ENCODE assay signal across 17 cellular contexts in genomic region chr2:46091961-46092667, GRCh38.
DNase-seq lines count a peak whose midpoint lies in the region; ATAC-seq, FAIRE-seq and TF ChIP-seq lines count a peak whose summit lies in the region.
"Had no signal": no experiment of that assay in that cellular context is flagged by ENCODE, and none has a peak within 500 bp of the region (broad histone marks: within the 10 kb centered on the region; RNA-seq: fewer than 3 reads in every experiment).

No MANE protein-coding gene starts in this region.

- peaks cover 8% of the 10 kb centered on the region for H3K4me1 Mint-ChIP-seq in activated CD4-positive, alpha-beta T cell treated with anti-CD3 and anti-CD28 coated beads for 36 hours

- in situ Hi-C loops in IMR-90 (cut with MboI; ENCODE audit: low sequenced_read_pairs): no loop called here
- in situ Hi-C loops in GM12878 (cut with MboI): no loop called here

- H3K4ac ChIP-seq in IMR-90 (ENCODE audit: low read depth, low read length): 0 out of 2 replicates have a peak overlapping the region, but pooled peaks have one; percentile 24

- peaks cover 1% of the 10 kb centered on the region; the same call in 1 of the 2 replicates for H3K4me1 ChIP-seq in IMR-90 (ENCODE audit: control insufficient read depth, insufficient read depth, low read length)
- no peaks in the 10 kb centered on the region for H3K4me1 ChIP-seq in GM12878 (ENCODE audit: control insufficient read depth, insufficient read depth, low read length)
- H3K4me1 ChIP-seq in skeletal muscle tissue (ENCODE audit: control insufficient read depth in 3 of 3, insufficient read depth in 3 of 3, low read length in 3 of 3): peaks cover 2 to 8% (median 7%) of the 10 kb centered on the region in 3 donors
- H3K4me1 ChIP-seq in uterus: no peaks in the 10 kb centered on the region

- H3K79me2 ChIP-seq in GM12878 (ENCODE audit: control insufficient read depth, insufficient read depth, low read length): no peaks in the 10 kb centered on the region

- BruUV-seq in IMR-90 (replicated peaks; lab: Mats Ljungman, UMichigan) (no TSS peak), GM12878 (replicated peaks; lab: Mats Ljungman, UMichigan) (no TSS peak)

- no peak overlapping the region for H3K27ac ChIP-seq in IMR-90 (ENCODE audit: insufficient read depth, low read length)
- no peak overlapping the region for H3K27ac ChIP-seq in GM12878 (ENCODE audit: control insufficient read depth, insufficient read depth)
- H3K27ac ChIP-seq in skeletal muscle tissue (ENCODE audit: low read depth, low read length): peak overlapping the region; percentile 14
- H3K27ac ChIP-seq in uterus: no peak overlapping the region

- no peak overlapping the region for H2BK120ac ChIP-seq in IMR-90 (ENCODE audit: low read depth, low read length)

- peak; percentile 71 for ATAC-seq in activated CD4-positive, alpha-beta T cell treated with anti-CD3 and anti-CD28 coated beads for 36 hours
- ATAC-seq in IMR-90 (ENCODE audit: low read depth): no peak
- 0 out of 3 replicates have a peak, but pooled peaks have one; percentile 28 for ATAC-seq in GM12878

- H2AK5ac ChIP-seq in IMR-90 (ENCODE audit: low read depth, low read length): no peak overlapping the region

- H3K4me3 ChIP-seq in IMR-90 (ENCODE audit: insufficient read depth, low read depth, low read length) (no peak overlapping the region), GM12878 (no peak overlapping the region), skeletal muscle tissue (ENCODE audit: low read length in 3 of 3) (no peak overlapping the region), uterus (no peak overlapping the region)

- no peak overlapping the region for H3K14ac ChIP-seq in IMR-90 (replicated peaks; ENCODE audit: low read depth, low read length)

- no peak overlapping the region for H3K9ac ChIP-seq in IMR-90 (ENCODE audit: low read depth, low read length)
- no peak overlapping the region for H3K9ac ChIP-seq in GM12878 (ENCODE audit: control insufficient read depth, insufficient read depth, low read length)
- no peak overlapping the region for H3K9ac ChIP-seq in skeletal muscle tissue (ENCODE audit: low read depth in 1 of 3, low read length in 3 of 3)

- H3K27me3 ChIP-seq in IMR-90 (ENCODE audit: control insufficient read depth, insufficient read depth, low read length) (no peaks in the 10 kb centered on the region), GM12878 (replicated peaks in 1 of 2; ENCODE audit: control insufficient read depth in 2 of 2, insufficient read depth in 2 of 2, low read length in 1 of 2) (no peaks in the 10 kb centered on the region), skeletal muscle tissue (ENCODE audit: control insufficient read depth in 3 of 3, insufficient read depth in 3 of 3, low read length in 3 of 3) (no peaks in the 10 kb centered on the region), uterus (no peaks in the 10 kb centered on the region)

- no peak for TF ChIP-seq EP300 in GM12878 (IDR thresholded peaks at IDR 0.05; ENCODE audit: borderline replicate concordance in 1 of 2, control insufficient read depth in 1 of 2, low read depth in 2 of 2, low read length in 2 of 2)

- SMC1A ChIA-PET in GM12878 (lab: Charles Lee; ENCODE audit: uncharacterized antibody, unreplicated experiment): interaction anchor here (0.9 to 5.4 kb wide), 3 partner anchors 8 to 136 kb away, joined by 3 to 35 read pairs (median 7); no protein-coding TSS in a partner anchor

- no peak overlapping the region for H3K4me3 Mint-ChIP-seq in activated CD4-positive, alpha-beta T cell treated with anti-CD3 and anti-CD28 coated beads for 36 hours

- no peak overlapping the region for H3K18ac ChIP-seq in IMR-90 (ENCODE audit: low read depth, low read length)

- H4K5ac ChIP-seq in IMR-90 (ENCODE audit: low read depth, low read length): no peak overlapping the region

- POLR2A ChIA-PET in activated CD4-positive, alpha-beta T cell treated with anti-CD3 and anti-CD28 coated beads for 36 hours (lab: Charles Lee): no interaction called here
- POLR2A ChIA-PET in IMR-90 (lab: Charles Lee; ENCODE audit: unreplicated experiment) (no interaction called here), GM12878 (lab: Charles Lee) (interaction anchor here (0.9 kb wide), 1 partner anchor 9 kb away, joined by 3 read pairs; no protein-coding TSS in a partner anchor)

- no peaks in the 10 kb centered on the region for H4K20me1 ChIP-seq in IMR-90 (ENCODE audit: insufficient read depth, low read length)
- H4K20me1 ChIP-seq in GM12878 (ENCODE audit: control insufficient read depth, insufficient read depth): no peaks in the 10 kb centered on the region

- peaks cover 4% of the 10 kb centered on the region for H3K9me3 Mint-ChIP-seq in activated CD4-positive, alpha-beta T cell treated with anti-CD3 and anti-CD28 coated beads for 36 hours (ENCODE audit: low read depth)

- H3K27ac Mint-ChIP-seq in activated CD4-positive, alpha-beta T cell treated with anti-CD3 and anti-CD28 coated beads for 36 hours: peak overlapping the region; percentile 8

- H3K79me1 ChIP-seq in IMR-90 (ENCODE audit: low read depth in 1 of 2, low read length in 2 of 2): peaks cover 3 to 14% of the 10 kb centered on the region in 2 experiments; a peak in 2 of 4 replicates

- 0 out of 2 replicates have a peak, but pooled peaks cover 3% of the 10 kb centered on the region for H3K9me3 ChIP-seq in IMR-90 (ENCODE audit: control insufficient read depth, insufficient read depth, low read length)
- no peaks in the 10 kb centered on the region; the same call in 2 of the 3 replicates for H3K9me3 ChIP-seq in GM12878 (replicated peaks; ENCODE audit: control insufficient read depth, insufficient read depth, low read length)
- no peaks in the 10 kb centered on the region for H3K9me3 ChIP-seq in skeletal muscle tissue (ENCODE audit: control insufficient read depth in 3 of 3, low read length in 3 of 3)
- no peaks in the 10 kb centered on the region for H3K9me3 ChIP-seq in uterus

- peaks cover 13% of the 10 kb centered on the region for H3K9me1 ChIP-seq in IMR-90 (ENCODE audit: insufficient read depth, low read length)

- H4K91ac ChIP-seq in IMR-90 (ENCODE audit: insufficient read depth, low read depth, low read length): no peak overlapping the region

- no peak overlapping the region for H3K56ac ChIP-seq in IMR-90 (ENCODE audit: extremely low read depth, insufficient read depth, low read length)

- no CpG with 5 or more reads among the region's 6 CpGs for WGBS in IMR-90 (ENCODE audit: extremely low coverage in 2 of 2, insufficient read length in 1 of 2), 2 experiments
- 68% methylated on average over 6 of the region's 6 CpGs for WGBS in GM12878 (ENCODE audit: insufficient coverage, insufficient replicate concordance, low lambda C conversion rate, missing lambda C conversion rate)

- intact Hi-C loops in activated CD4-positive, alpha-beta T cell treated with anti-CD3 and anti-CD28 coated beads for 36 hours (cut with DNase I, micrococcal nuclease): no loop called here
- intact Hi-C loops in IMR-90 (cut with micrococcal nuclease) (no loop called here), GM12878 (cut with micrococcal nuclease; ENCODE audit: unreplicated experiment) (no loop called here), uterus (cut with DNase I; ENCODE audit: low total_unique reads) (no loop called here)

- H3K23ac ChIP-seq in IMR-90 (ENCODE audit: low read depth, low read length): no peak overlapping the region

- dilution Hi-C loops in IMR-90 (cut with HindIII; ENCODE audit: low sequenced_read_pairs, unreplicated experiment): no loop called here

- H3K27me3 Mint-ChIP-seq in activated CD4-positive, alpha-beta T cell treated with anti-CD3 and anti-CD28 coated beads for 36 hours: no peaks in the 10 kb centered on the region

- TF ChIP-seq RAD21 in IMR-90 (IDR thresholded peaks at IDR 0.05; ENCODE audit: low read length) (no peak), GM12878 (IDR thresholded peaks at IDR 0.05; ENCODE audit: insufficient read depth, low read depth, low read length) (no peak)

- H2AFZ ChIP-seq in IMR-90 (replicated peaks; ENCODE audit: low read length, poor library complexity): no peak overlapping the region
- no peak overlapping the region for H2AFZ ChIP-seq in GM12878 (ENCODE audit: control insufficient read depth, low read depth, low read length)

- no peak overlapping the region for H2BK20ac ChIP-seq in IMR-90 (ENCODE audit: low read depth, low read length)

- CTCF ChIA-PET in activated CD4-positive, alpha-beta T cell treated with anti-CD3 and anti-CD28 coated beads for 36 hours (lab: Charles Lee): interaction anchor here (0.8 to 2.2 kb wide), 2 partner anchors 29 kb away, joined by 4 to 9 read pairs; no protein-coding TSS in a partner anchor
- CTCF ChIA-PET in IMR-90 (lab: Yijun Ruan, JAX): no interaction called here
- CTCF ChIA-PET in GM12878 (lab: Yijun Ruan, JAX): interaction anchor here (0.7 to 3.5 kb wide), 4 partner anchors 10 to 272 kb away, joined by 3 to 13 read pairs (median 8); no protein-coding TSS in a partner anchor

- RAD21 ChIA-PET in GM12878 (lab: Charles Lee; ENCODE audit: unreplicated experiment): interaction anchor here (1.0 to 2.6 kb wide), 5 partner anchors 12 to 271 kb away, joined by 3 to 6 read pairs (median 4); no protein-coding TSS in a partner anchor

- H2BK15ac ChIP-seq in IMR-90 (ENCODE audit: low read depth, low read length): no peak overlapping the region; the same call in 2 of the 3 replicates

- H3K36me3 ChIP-seq in IMR-90 (ENCODE audit: control insufficient read depth, insufficient read depth, low read length) (peaks cover 24% of the 10 kb centered on the region), GM12878 (ENCODE audit: control insufficient read depth in 2 of 2, insufficient read depth in 2 of 2, low read length in 1 of 2) (peaks cover 0 to 2% of the 10 kb centered on the region in 2 experiments; a peak in 1 of 4 replicates), skeletal muscle tissue (ENCODE audit: control insufficient read depth in 3 of 3, insufficient read depth in 3 of 3, low read length in 3 of 3) (peaks cover 0 to 13% (median 4%) of the 10 kb centered on the region in 3 donors), uterus (no peaks in the 10 kb centered on the region)

- FAIRE-seq in GM12878 (lab: Jason Lieb, UNC): no peak

- H2AK9ac ChIP-seq in IMR-90 (replicated peaks; ENCODE audit: low read depth, low read length, poor library complexity): no peak overlapping the region

- TF ChIP-seq CTCF in IMR-90 (conservative IDR thresholded peaks at IDR 0.05; ENCODE audit: low read depth, low read length) (no peak), GM12878 (IDR thresholded peaks at IDR 0.05 in 2 of 3, conservative IDR thresholded peaks at IDR 0.05 in 1 of 3; ENCODE audit: control insufficient read depth in 2 of 3, extremely low read depth in 1 of 3, insufficient read depth in 1 of 3, low read depth in 3 of 3, low read length in 3 of 3) (no peak), uterus (IDR thresholded peaks at IDR 0.05) (no peak)

- no peak overlapping the region for H4K8ac ChIP-seq in IMR-90 (ENCODE audit: low read depth in 2 of 2, low read length in 2 of 2)

- no peak for DNase-seq in activated CD4-positive, alpha-beta T cell treated with anti-CD3 and anti-CD28 coated beads for 36 hours
- no peak for DNase-seq in activated CD4-positive, alpha-beta T cell treated with anti-CD3 and anti-CD28 coated beads, Interleukin-2, amount 50 U/mL, for 1 hour
- DNase-seq in IMR-90 (no peak), GM12878 (ENCODE audit: low read depth, low spot score) (no peak), MV-4-11 (lab: John Stamatoyannopoulos, UW) (no peak), uterus (no peak), NCI-H524 (lab: John Stamatoyannopoulos, UW) (no peak)
- DNase-seq: 8988T, DMS79 treated with DMSO at 0.1 percent for 48 hours, H7, NCI-H1105 treated with DMSO at 0.1 percent for 48 hours, NCI-H1694, NCI-H2081 treated with DMSO at 0.1 percent for 48 hours, NCI-H774, OCI-M1, SHP77 treated with DMSO at 0.1 percent for 48 hours had no signal

- H3K4me2 ChIP-seq in IMR-90 (ENCODE audit: low read depth, low read length): no peak overlapping the region
- no peak overlapping the region for H3K4me2 ChIP-seq in GM12878 (ENCODE audit: control insufficient read depth, insufficient read depth)

- H2BK5ac ChIP-seq in IMR-90 (ENCODE audit: low read depth, low read length, poor library complexity, severe bottlenecking): no peak overlapping the region

- H3K36me3 Mint-ChIP-seq in activated CD4-positive, alpha-beta T cell treated with anti-CD3 and anti-CD28 coated beads for 36 hours (ENCODE audit: low read depth): peaks cover 17% of the 10 kb centered on the region

- TF ChIP-seq POLR2A in IMR-90 (IDR thresholded peaks at IDR 0.05; ENCODE audit: low read depth, low read length) (no peak), GM12878 (IDR thresholded peaks at IDR 0.05; ENCODE audit: low read depth, low read length) (no peak), uterus (IDR thresholded peaks at IDR 0.05) (no peak)
